7 cellular contexts compared by ENCODE assay signal in the genomic region with DNA sequence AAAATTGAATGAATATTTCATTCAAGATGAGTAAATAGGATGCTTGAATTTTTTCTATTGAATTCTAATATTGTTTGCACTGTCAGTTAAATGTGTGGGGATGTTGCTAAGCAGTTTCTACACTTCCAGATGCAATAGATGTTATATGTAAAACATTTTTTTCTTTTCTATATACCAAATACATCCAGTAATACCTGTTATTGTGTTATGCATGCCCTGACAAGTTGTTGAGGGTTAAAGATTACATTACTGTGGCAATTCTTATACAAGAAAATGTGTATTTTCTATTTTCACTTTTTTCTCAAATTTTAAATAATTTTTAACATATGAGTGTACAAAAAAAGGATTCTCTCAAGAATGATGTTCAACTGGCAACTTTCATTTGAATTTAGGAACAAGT.
"Had no signal": no experiment of that assay in that cellular context is flagged by ENCODE, and none has a peak within 500 bp of the region (broad histone marks: within the 10 kb centered on the region; RNA-seq: fewer than 3 reads in every experiment).

No MANE protein-coding gene starts in this region.

- H3K4me2 ChIP-seq: GM23338 had no signal

- H3K4me3 Mint-ChIP-seq: GM23338, H9 had no signal

- H3K9me3 Mint-ChIP-seq: GM23338, H9 had no signal

- H3K4me3 ChIP-seq: GM23338 had no signal

- FAIRE-seq: H1, H54, HTR-8/SVneo had no signal

- H3K27ac Mint-ChIP-seq: GM23338, H9 had no signal

- ATAC-seq: GM23338 had no signal

- H2AFZ ChIP-seq: GM23338 had no signal

- DNase-seq: H9, HCEC 1CT, IMR-90 had no signal
